Comparison of ENCODE assay signal across 8 cellular contexts in genomic region chr1:198678901-198679329, GRCh38. TPM values are rescaled to one million over a fixed set of nuclear protein-coding genes. Genes with fewer than 3 reads are reported as not detected.
DNase-seq lines count a peak whose midpoint lies in the region; ATAC-seq and TF ChIP-seq lines count a peak whose summit lies in the region.
"Had no signal": no experiment of that assay in that cellular context is flagged by ENCODE, and none has a peak within 500 bp of the region (broad histone marks: within the 10 kb centered on the region; RNA-seq: fewer than 3 reads in every experiment).

No MANE protein-coding gene starts in this region.

- H3K4me1 Mint-ChIP-seq in activated CD8-positive, alpha-beta T cell treated with anti-CD3 and anti-CD28 coated beads, Interleukin-2, amount 10 ng/mL, durations not matched to agents 7 days and 5 days (ENCODE audit: low read depth): peaks cover 88% of the 10 kb centered on the region
- peaks cover 82% of the 10 kb centered on the region for H3K4me1 Mint-ChIP-seq in stimulated activated effector memory CD8-positive, alpha-beta T cell treated with anti-CD3 and anti-CD28 coated beads, Interleukin-12 subunit alpha, Interleukin-12 subunit beta, amount 100 ng/mL, for 72 hours

- TF ChIP-seq POLR2A in GM19099 (IDR thresholded peaks at IDR 0.05; ENCODE audit: extremely low read depth, insufficient read length, low read depth): peak; percentile 42

- POLR2A ChIA-PET in activated CD8-positive, alpha-beta T cell treated with anti-CD3 and anti-CD28 coated beads, Interleukin-2, amount 10 ng/mL, durations not matched to agents 7 days and 5 days (lab: Charles Lee): interaction anchor here (0.6 to 1.9 kb wide), 12 partner anchors 11 to 59 kb away, joined by 3 to 10 read pairs (median 4); no protein-coding TSS in a partner anchor

- peak overlapping the region; percentile 85 for H3K27ac Mint-ChIP-seq in activated CD8-positive, alpha-beta T cell treated with anti-CD3 and anti-CD28 coated beads, Interleukin-2, amount 10 ng/mL, durations not matched to agents 7 days and 5 days
- H3K27ac Mint-ChIP-seq in stimulated activated effector memory CD8-positive, alpha-beta T cell treated with anti-CD3 and anti-CD28 coated beads, Interleukin-12 subunit alpha, Interleukin-12 subunit beta, amount 100 ng/mL, for 72 hours: peak overlapping the region; percentile 89

- H3K9me3 Mint-ChIP-seq in activated CD8-positive, alpha-beta T cell treated with anti-CD3 and anti-CD28 coated beads, Interleukin-2, amount 10 ng/mL, durations not matched to agents 7 days and 5 days (ENCODE audit: insufficient read depth): no peaks in the 10 kb centered on the region
- H3K9me3 Mint-ChIP-seq in stimulated activated effector memory CD8-positive, alpha-beta T cell treated with anti-CD3 and anti-CD28 coated beads, Interleukin-12 subunit alpha, Interleukin-12 subunit beta, amount 100 ng/mL, for 72 hours: no peaks in the 10 kb centered on the region

- peaks cover 71% of the 10 kb centered on the region for H3K36me3 Mint-ChIP-seq in activated CD8-positive, alpha-beta T cell treated with anti-CD3 and anti-CD28 coated beads, Interleukin-2, amount 10 ng/mL, durations not matched to agents 7 days and 5 days (ENCODE audit: low read depth)
- H3K36me3 Mint-ChIP-seq in stimulated activated effector memory CD8-positive, alpha-beta T cell treated with anti-CD3 and anti-CD28 coated beads, Interleukin-12 subunit alpha, Interleukin-12 subunit beta, amount 100 ng/mL, for 72 hours: peaks cover 96% of the 10 kb centered on the region

- H3K4me3 Mint-ChIP-seq in activated CD8-positive, alpha-beta T cell treated with anti-CD3 and anti-CD28 coated beads, Interleukin-2, amount 10 ng/mL, durations not matched to agents 7 days and 5 days: peak overlapping the region; percentile 77
- peak overlapping the region; percentile 68 for H3K4me3 Mint-ChIP-seq in stimulated activated effector memory CD8-positive, alpha-beta T cell treated with anti-CD3 and anti-CD28 coated beads, Interleukin-12 subunit alpha, Interleukin-12 subunit beta, amount 100 ng/mL, for 72 hours

- ATAC-seq in HG02852 (IDR thresholded peaks at IDR 0.05; ENCODE audit: unreplicated experiment): peak; percentile 30
- peak; percentile 37 for ATAC-seq in activated CD8-positive, alpha-beta T cell treated with anti-CD3 and anti-CD28 coated beads, Interleukin-2, amount 10 ng/mL, durations not matched to agents 7 days and 5 days
- ATAC-seq in stimulated activated effector memory CD8-positive, alpha-beta T cell treated with anti-CD3 and anti-CD28 coated beads, Interleukin-12 subunit alpha, Interleukin-12 subunit beta, amount 100 ng/mL, for 72 hours: peak; percentile 4
- no peak for ATAC-seq in GM19324 (IDR thresholded peaks at IDR 0.05; ENCODE audit: low FRiP score, unreplicated experiment)

- peak; percentile 57 for DNase-seq in activated CD8-positive, alpha-beta T cell treated with anti-CD3 and anti-CD28 coated beads, Interleukin-2, amount 10 ng/mL, durations not matched to agents 7 days and 5 days
- DNase-seq in stimulated activated effector memory CD8-positive, alpha-beta T cell treated with anti-CD3 and anti-CD28 coated beads, Interleukin-12 subunit alpha, Interleukin-12 subunit beta, amount 100 ng/mL, for 72 hours (ENCODE audit: low spot score in 2 of 2): peak in 1 of 2 donors; percentile 75
- DNase-seq in germinal center (ENCODE audit: low spot score) (no peak), NCI-H526 (lab: John Stamatoyannopoulos, UW) (no peak)
- DNase-seq: NCI-H1436 had no signal

- no peaks in the 10 kb centered on the region for H3K27me3 Mint-ChIP-seq in activated CD8-positive, alpha-beta T cell treated with anti-CD3 and anti-CD28 coated beads, Interleukin-2, amount 10 ng/mL, durations not matched to agents 7 days and 5 days (ENCODE audit: low read depth)

- CTCF ChIA-PET in activated CD8-positive, alpha-beta T cell treated with anti-CD3 and anti-CD28 coated beads, Interleukin-2, amount 10 ng/mL, durations not matched to agents 7 days and 5 days (lab: Charles Lee): interaction anchor here (1.0 to 1.3 kb wide), 2 partner anchors 9 to 11 kb away, joined by 4 to 7 read pairs; no protein-coding TSS in a partner anchor

RNA-seq across cellular contexts. Expression of gene PTPRC, which starts 40.1 kb away (rescaled TPM):
- total RNA-seq in activated CD8-positive, alpha-beta T cell treated with anti-CD3 and anti-CD28 coated beads, Interleukin-2, amount 10 ng/mL, durations not matched to agents 7 days and 5 days: 100 to 1,000 TPM; 604 to 619 TPM
